ENCODE assay signal across 18 cellular contexts in the genomic region with DNA sequence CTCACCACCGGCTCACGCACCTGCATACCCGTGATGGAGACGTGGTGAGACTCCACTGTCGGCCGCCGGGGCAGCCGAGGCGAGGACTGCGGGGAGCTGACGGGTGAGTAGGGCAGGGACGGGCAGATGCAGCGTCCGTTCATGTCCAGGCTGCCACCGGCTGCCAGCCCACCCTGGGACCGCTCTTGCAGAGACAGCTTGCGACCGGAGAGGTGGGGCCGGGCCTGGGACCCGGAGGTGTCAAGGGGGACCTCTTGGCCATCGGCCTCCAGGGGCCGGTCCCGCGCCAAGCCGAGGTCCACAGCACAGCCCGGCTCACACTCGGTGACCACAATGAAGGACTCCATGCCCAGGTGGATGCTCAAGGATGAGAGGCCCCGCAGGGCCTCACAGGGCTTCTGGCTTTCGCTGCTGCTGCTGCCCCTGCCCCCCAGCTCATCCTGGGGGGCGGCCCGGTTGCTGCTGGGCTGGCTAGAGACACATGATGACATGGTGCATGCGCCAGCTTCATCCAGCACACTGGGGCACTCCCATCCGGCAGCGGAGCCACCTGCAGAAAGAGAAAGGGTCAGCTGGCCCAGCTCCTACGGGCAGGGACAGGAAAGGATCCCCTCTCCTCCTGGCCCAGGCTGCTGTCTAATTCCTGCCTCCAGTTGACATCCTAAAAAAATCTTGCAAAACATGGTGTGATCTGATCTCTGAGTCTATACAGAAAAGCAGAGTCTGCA.
"Had no signal": no experiment of that assay in that cellular context is flagged by ENCODE, and none has a peak within 500 bp of the region (broad histone marks: within the 10 kb centered on the region; RNA-seq: fewer than 3 reads in every experiment).

No MANE protein-coding gene starts in this region.

- H3K36me3 ChIP-seq: uterus had no signal

- DNase-seq: effector CD4-positive, alpha-beta T cell; foreskin melanocyte; head of caudate nucleus; left colon; mammary epithelial cell; natural killer cell; sigmoid colon; stimulated activated CD4-positive, alpha-beta T cell treated with anti-CD3 and anti-CD28 coated beads, Interleukin-2, amount 100 ng/mL, for 24 hours; stimulated activated CD4-positive, alpha-beta T cell treated with anti-CD3 and anti-CD28 coated beads, Interleukin-4, amount 100 ng/mL, for 4 hours; stimulated activated naive CD4-positive, alpha-beta T cell treated with Interleukin-2 at 50 U/mL for 16 hours; uterus had no signal

- H2AFZ ChIP-seq: hepatocyte, parathyroid adenoma had no signal

- H3K27me3 Mint-ChIP-seq: type B pancreatic cell had no signal

- H3K4me1 ChIP-seq: parathyroid adenoma had no signal

- H3K9ac ChIP-seq: parathyroid adenoma had no signal

- H3K9me3 ChIP-seq: right atrium auricular region, sigmoid colon, uterus had no signal

- H3K4me1 Mint-ChIP-seq: natural killer cell, neural crest cell had no signal

- H3K79me2 ChIP-seq: hepatocyte, parathyroid adenoma had no signal

- ATAC-seq: left colon, natural killer cell had no signal

- H3K36me3 Mint-ChIP-seq: natural killer cell had no signal

- H3K27ac Mint-ChIP-seq: natural killer cell, type B pancreatic cell had no signal

- H3K4me3 Mint-ChIP-seq: natural killer cell, neural crest cell, type B pancreatic cell had no signal

- H3K27me3 ChIP-seq: hepatocyte, right atrium auricular region, sigmoid colon, uterus had no signal

- H3K27ac ChIP-seq: coronary artery, hepatocyte, parathyroid adenoma, right atrium auricular region, sigmoid colon, skin epidermis, uterus had no signal

- H3K4me2 ChIP-seq: hepatocyte had no signal

- H3K9me3 Mint-ChIP-seq: natural killer cell, neural crest cell, type B pancreatic cell had no signal

- H3K4me3 ChIP-seq: coronary artery, hepatocyte, right atrium auricular region, sigmoid colon, skin epidermis, uterus had no signal
